1 cellular context compared by ENCODE assay signal in the genomic region with DNA sequence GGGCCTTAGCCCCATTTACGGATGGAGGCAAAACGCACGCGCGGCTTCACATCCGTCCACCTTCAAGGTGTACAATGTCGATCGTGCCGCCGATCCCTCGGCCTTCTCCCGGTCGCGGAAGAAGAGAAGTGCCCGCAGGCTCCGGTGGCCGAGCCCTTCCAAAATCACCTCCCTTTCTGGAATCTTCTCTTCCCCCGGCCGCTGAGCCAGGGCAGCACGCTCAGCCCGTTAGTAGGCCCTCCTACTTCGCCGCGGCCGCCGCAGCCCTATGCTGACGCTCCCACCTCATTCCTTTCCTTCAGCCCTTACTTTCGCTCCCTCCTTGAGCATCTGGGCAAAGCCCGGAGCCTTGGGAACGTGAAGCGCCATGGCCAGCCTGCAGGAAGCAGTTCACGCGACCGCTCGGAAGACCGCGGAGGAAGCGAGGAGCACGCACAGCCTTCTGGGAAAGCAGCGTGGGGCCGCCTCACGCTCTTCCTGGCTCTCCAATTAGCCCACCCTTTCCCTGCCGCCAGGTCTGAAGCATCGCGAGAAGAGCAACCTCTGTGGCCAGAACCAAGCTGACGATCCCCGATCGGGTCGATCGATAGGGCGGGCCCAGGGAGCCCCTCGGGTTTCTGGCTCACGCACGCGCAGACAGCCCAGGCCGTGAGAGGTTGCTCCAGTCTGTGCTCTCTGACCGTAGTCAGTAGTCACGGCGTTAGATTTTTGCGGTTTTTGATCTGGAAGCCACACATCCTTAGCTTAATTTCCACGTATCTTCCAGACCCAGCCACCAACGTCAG.
TF ChIP-seq lines count a peak whose summit lies in the region.

A gene with protein sequence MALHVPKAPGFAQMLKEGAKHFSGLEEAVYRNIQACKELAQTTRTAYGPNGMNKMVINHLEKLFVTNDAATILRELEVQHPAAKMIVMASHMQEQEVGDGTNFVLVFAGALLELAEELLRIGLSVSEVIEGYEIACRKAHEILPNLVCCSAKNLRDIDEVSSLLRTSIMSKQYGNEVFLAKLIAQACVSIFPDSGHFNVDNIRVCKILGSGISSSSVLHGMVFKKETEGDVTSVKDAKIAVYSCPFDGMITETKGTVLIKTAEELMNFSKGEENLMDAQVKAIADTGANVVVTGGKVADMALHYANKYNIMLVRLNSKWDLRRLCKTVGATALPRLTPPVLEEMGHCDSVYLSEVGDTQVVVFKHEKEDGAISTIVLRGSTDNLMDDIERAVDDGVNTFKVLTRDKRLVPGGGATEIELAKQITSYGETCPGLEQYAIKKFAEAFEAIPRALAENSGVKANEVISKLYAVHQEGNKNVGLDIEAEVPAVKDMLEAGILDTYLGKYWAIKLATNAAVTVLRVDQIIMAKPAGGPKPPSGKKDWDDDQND (minus strand): TSS at position 427 of the 785 bp plus-strand sequence. CDS start 58 bp downstream, at position 369.

TF ChIP-seq in SK-N-SH, 30 proteins besides CTCF, POLR2A, EP300 and RAD21 (continued from another document):
- TF ChIP-seq, protein P1, sequence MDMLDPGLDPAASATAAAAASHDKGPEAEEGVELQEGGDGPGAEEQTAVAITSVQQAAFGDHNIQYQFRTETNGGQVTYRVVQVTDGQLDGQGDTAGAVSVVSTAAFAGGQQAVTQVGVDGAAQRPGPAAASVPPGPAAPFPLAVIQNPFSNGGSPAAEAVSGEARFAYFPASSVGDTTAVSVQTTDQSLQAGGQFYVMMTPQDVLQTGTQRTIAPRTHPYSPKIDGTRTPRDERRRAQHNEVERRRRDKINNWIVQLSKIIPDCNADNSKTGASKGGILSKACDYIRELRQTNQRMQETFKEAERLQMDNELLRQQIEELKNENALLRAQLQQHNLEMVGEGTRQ (IDR thresholded peaks at IDR 0.05; ENCODE audit: borderline replicate concordance, low read depth, low read length) = no peak
- TF ChIP-seq MXI1 (IDR thresholded peaks at IDR 0.05; ENCODE audit: low read depth, low read length) = peak; percentile 91
- TF ChIP-seq, protein P2, sequence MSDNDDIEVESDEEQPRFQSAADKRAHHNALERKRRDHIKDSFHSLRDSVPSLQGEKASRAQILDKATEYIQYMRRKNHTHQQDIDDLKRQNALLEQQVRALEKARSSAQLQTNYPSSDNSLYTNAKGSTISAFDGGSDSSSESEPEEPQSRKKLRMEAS (IDR thresholded peaks at IDR 0.05; ENCODE audit: low read depth) = peak; percentile 87
- TF ChIP-seq FOSL2 (IDR thresholded peaks at IDR 0.05; ENCODE audit: borderline replicate concordance, low read depth) = no peak
- TF ChIP-seq ELF1 (IDR thresholded peaks at IDR 0.05) = peak; percentile 91
- TF ChIP-seq SIN3A (IDR thresholded peaks at IDR 0.05; ENCODE audit: borderline replicate concordance, low read depth, low read length) = peak; percentile 92
- no peak for TF ChIP-seq EZH2phosphoT487 (IDR thresholded peaks at IDR 0.05; ENCODE audit: borderline replicate concordance, low read depth)
- TF ChIP-seq, protein P3, sequence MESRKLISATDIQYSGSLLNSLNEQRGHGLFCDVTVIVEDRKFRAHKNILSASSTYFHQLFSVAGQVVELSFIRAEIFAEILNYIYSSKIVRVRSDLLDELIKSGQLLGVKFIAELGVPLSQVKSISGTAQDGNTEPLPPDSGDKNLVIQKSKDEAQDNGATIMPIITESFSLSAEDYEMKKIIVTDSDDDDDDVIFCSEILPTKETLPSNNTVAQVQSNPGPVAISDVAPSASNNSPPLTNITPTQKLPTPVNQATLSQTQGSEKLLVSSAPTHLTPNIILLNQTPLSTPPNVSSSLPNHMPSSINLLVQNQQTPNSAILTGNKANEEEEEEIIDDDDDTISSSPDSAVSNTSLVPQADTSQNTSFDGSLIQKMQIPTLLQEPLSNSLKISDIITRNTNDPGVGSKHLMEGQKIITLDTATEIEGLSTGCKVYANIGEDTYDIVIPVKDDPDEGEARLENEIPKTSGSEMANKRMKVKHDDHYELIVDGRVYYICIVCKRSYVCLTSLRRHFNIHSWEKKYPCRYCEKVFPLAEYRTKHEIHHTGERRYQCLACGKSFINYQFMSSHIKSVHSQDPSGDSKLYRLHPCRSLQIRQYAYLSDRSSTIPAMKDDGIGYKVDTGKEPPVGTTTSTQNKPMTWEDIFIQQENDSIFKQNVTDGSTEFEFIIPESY (IDR thresholded peaks at IDR 0.05; ENCODE audit: borderline replicate concordance, low read depth) = peak; percentile 100
- no peak for TF ChIP-seq NFIC (IDR thresholded peaks at IDR 0.05; ENCODE audit: borderline replicate concordance)
- peak; percentile 78 for TF ChIP-seq TAF1 (IDR thresholded peaks at IDR 0.05; ENCODE audit: borderline replicate concordance, low read depth, low read length)
- no peak for TF ChIP-seq TCF12 (IDR thresholded peaks at IDR 0.05)
- TF ChIP-seq CHD2 (IDR thresholded peaks at IDR 0.05; ENCODE audit: low read length, partially characterized antibody) = peak; percentile 100
- TF ChIP-seq SMC3 (IDR thresholded peaks at IDR 0.05; ENCODE audit: low read depth, low read length) = no peak
- no peak for TF ChIP-seq MEF2A (IDR thresholded peaks at IDR 0.05; ENCODE audit: borderline replicate concordance, low read depth)
- no peak for TF ChIP-seq FOXJ3 (CRISPR knock-in tag; IDR thresholded peaks at IDR 0.05)
- no peak for TF ChIP-seq RXRA (IDR thresholded peaks at IDR 0.05; ENCODE audit: borderline replicate concordance, low read depth)
- no peak for TF ChIP-seq JUND (IDR thresholded peaks at IDR 0.05)
- TF ChIP-seq POLR2AphosphoS5 (IDR thresholded peaks at IDR 0.05; ENCODE audit: low read depth, low read length) = peak; percentile 97
- peak; percentile 52 for TF ChIP-seq GABPA (IDR thresholded peaks at IDR 0.05; ENCODE audit: low read depth)
- peak; percentile 77; the same call in 1 of the 2 replicates for TF ChIP-seq YY1 (IDR thresholded peaks at IDR 0.05; ENCODE audit: low read depth)
- no peak for TF ChIP-seq RFX5 (IDR thresholded peaks at IDR 0.05; ENCODE audit: low read length)
- TF ChIP-seq RCOR1 (IDR thresholded peaks at IDR 0.05; ENCODE audit: low read length) = peak; percentile 63; the same call in 1 of the 2 replicates
- no peak for TF ChIP-seq GATA2 (CRISPR knock-in tag; IDR thresholded peaks at IDR 0.05)
- no peak for TF ChIP-seq TEAD4 (IDR thresholded peaks at IDR 0.05; ENCODE audit: borderline replicate concordance, insufficient read depth)
- TF ChIP-seq, protein P4, sequence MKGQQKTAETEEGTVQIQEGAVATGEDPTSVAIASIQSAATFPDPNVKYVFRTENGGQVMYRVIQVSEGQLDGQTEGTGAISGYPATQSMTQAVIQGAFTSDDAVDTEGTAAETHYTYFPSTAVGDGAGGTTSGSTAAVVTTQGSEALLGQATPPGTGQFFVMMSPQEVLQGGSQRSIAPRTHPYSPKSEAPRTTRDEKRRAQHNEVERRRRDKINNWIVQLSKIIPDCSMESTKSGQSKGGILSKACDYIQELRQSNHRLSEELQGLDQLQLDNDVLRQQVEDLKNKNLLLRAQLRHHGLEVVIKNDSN (IDR thresholded peaks at IDR 0.05; ENCODE audit: borderline replicate concordance, low read depth) = no peak
TF ChIP-seq in SK-N-SH: peak in this region for 12.
